ENCODE assay signal across 20 cellular contexts in genomic region chr4:182827981-182828677, GRCh38.
"Had no signal": no experiment of that assay in that cellular context is flagged by ENCODE, and none has a peak within 500 bp of the region (broad histone marks: within the 10 kb centered on the region; RNA-seq: fewer than 3 reads in every experiment).

No MANE protein-coding gene starts in this region.

- H3K36me3 ChIP-seq: ascending aorta, breast epithelium, heart left ventricle, tibial nerve, uterus had no signal

- DNase-seq: activated CD4-positive, alpha-beta T cell treated with anti-CD3 and anti-CD28 coated beads, Interleukin-2, amount 50 U/mL, for 4 hours; activated CD4-positive, CD25-positive, alpha-beta regulatory T cell treated with anti-CD3 and anti-CD28 coated beads, Interleukin-2, amount 50 U/mL, for 72 hours; activated naive CD4-positive, alpha-beta T cell treated with anti-CD3 and anti-CD28 coated beads for 36 hours; cerebellar nuclear complex; effector memory CD4-positive, alpha-beta T cell; foreskin melanocyte; heart left ventricle; left colon; nucleus accumbens; right cardiac atrium; stimulated activated CD4-positive, alpha-beta T cell treated with anti-CD3 and anti-CD28 coated beads, Interleukin-15, amount 100 ng/mL, for 24 hours; stimulated activated CD4-positive, alpha-beta T cell treated with anti-CD3 and anti-CD28 coated beads, Interleukin-4, amount 100 ng/mL, for 24 hours; stimulated activated CD8-positive, alpha-beta memory T cell treated with anti-CD3 and anti-CD28 coated beads, Interleukin-4, amount 100 ng/mL, for 48 hours; stimulated activated naive CD4-positive, alpha-beta T cell treated with Interleukin-2 at 50 U/mL for 16 hours; uterus had no signal

- ATAC-seq: heart left ventricle, left colon, right cardiac atrium had no signal

- H3K4me3 ChIP-seq: ascending aorta, breast epithelium, heart left ventricle, lung, skin epidermis, tibial nerve, uterus had no signal

- H3K9me3 ChIP-seq: ascending aorta, breast epithelium, heart left ventricle, tibial nerve, uterus had no signal

- H3K27ac ChIP-seq: ascending aorta, breast epithelium, heart left ventricle, skin epidermis, tibial nerve, uterus had no signal

- H3K4me1 ChIP-seq: ascending aorta, breast epithelium, heart left ventricle, tibial nerve, uterus had no signal
